In the genomic region with DNA sequence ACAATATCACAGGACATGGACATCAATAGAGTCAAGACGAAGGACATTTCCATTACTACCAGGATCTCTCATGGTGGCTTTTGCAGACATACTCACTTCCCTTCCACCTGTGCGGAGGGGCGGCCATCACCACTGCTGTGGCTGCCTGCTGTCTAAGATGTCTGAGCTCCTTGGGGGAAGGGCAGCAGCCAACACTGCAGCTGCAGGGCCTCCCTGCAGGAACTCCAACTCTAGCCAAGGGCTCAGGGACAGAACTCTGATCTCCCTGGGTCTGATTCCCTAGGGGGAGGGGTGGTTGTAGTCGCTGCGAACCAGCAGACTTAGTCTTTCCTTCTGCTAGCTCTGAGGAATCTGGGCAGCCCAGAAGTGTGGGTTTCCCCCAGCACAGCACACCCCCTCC, we compare ENCODE assay signal across 20 cellular contexts.
DNase-seq lines count a peak whose midpoint lies in the region; ATAC-seq lines count a peak whose summit lies in the region.
"Had no signal": no experiment of that assay in that cellular context is flagged by ENCODE, and none has a peak within 500 bp of the region (broad histone marks: within the 10 kb centered on the region; RNA-seq: fewer than 3 reads in every experiment).

No MANE protein-coding gene starts in this region.

- no peak overlapping the region for H3K4ac ChIP-seq in neuronal stem cell (ENCODE audit: low read length)

- H3K36me3 ChIP-seq in H7 (replicated peaks; ENCODE audit: control insufficient read depth, insufficient read depth, low read length) (no peaks in the 10 kb centered on the region), iPS-18a (ENCODE audit: control insufficient read depth, low read depth, low read length) (no peaks in the 10 kb centered on the region), neuronal stem cell (replicated peaks in 1 of 2; ENCODE audit: control insufficient read depth in 2 of 2, insufficient read depth in 2 of 2, low read length in 2 of 2) (no peaks in the 10 kb centered on the region)
- H3K36me3 ChIP-seq: SJCRH30 had no signal

- no peak overlapping the region for H2AK5ac ChIP-seq in neuronal stem cell (ENCODE audit: low read depth, low read length)

- H2BK15ac ChIP-seq in neuronal stem cell (ENCODE audit: low read length): no peak overlapping the region

- no peak overlapping the region for H3K4me2 ChIP-seq in neuronal stem cell (ENCODE audit: insufficient read depth, low read length, poor library complexity, severe bottlenecking)

- H3K23ac ChIP-seq in neuronal stem cell (ENCODE audit: low read depth, low read length, poor library complexity): peak overlapping the region; percentile 75

- H3K9me3 ChIP-seq in iPS-18a (ENCODE audit: control insufficient read depth, low read depth, low read length) (no peaks in the 10 kb centered on the region), neuronal stem cell (replicated peaks in 1 of 2; ENCODE audit: control insufficient read depth in 2 of 2, insufficient read depth in 1 of 2, low read depth in 1 of 2, low read length in 2 of 2) (no peaks in the 10 kb centered on the region)
- H3K9me3 ChIP-seq: SJCRH30 had no signal

- no CpG with 5 or more reads among the region's 5 CpGs for WGBS in neuronal stem cell (ENCODE audit: extremely low coverage in 2 of 2, insufficient read length in 2 of 2, insufficient replicate concordance in 1 of 2), 2 donors

- no peaks in the 10 kb centered on the region for H3K79me1 ChIP-seq in neuronal stem cell (ENCODE audit: low read depth, low read length)

- H3K27me3 ChIP-seq in H7 (ENCODE audit: control insufficient read depth, insufficient read depth, low read length) (no peaks in the 10 kb centered on the region), iPS-18a (ENCODE audit: control insufficient read depth, insufficient read depth, low read length) (no peaks in the 10 kb centered on the region), neuronal stem cell (ENCODE audit: control insufficient read depth in 3 of 3, insufficient read depth in 3 of 3, low read depth in 1 of 3, low read length in 3 of 3) (peaks cover 0 to 2% (median 0%) of the 10 kb centered on the region in 3 experiments)
- H3K27me3 ChIP-seq: SJCRH30 had no signal

- H2BK120ac ChIP-seq in neuronal stem cell (ENCODE audit: low read depth, low read length): no peak overlapping the region

- peaks cover 9% of the 10 kb centered on the region for H3K4me1 ChIP-seq in iPS-18a (ENCODE audit: control insufficient read depth, low read depth, low read length)
- H3K4me1 ChIP-seq in neuronal stem cell (ENCODE audit: control insufficient read depth in 2 of 2, insufficient read depth in 1 of 2, low read depth in 1 of 2, low read length in 2 of 2): peaks cover 0 to 5% of the 10 kb centered on the region in 2 donors
- H3K4me1 ChIP-seq: SJCRH30 had no signal

- H4K91ac ChIP-seq in neuronal stem cell (ENCODE audit: low read depth, low read length, poor library complexity): no peak overlapping the region

- no peak overlapping the region for H2BK12ac ChIP-seq in neuronal stem cell (ENCODE audit: low read length)

- H2AFZ ChIP-seq in neuronal stem cell (ENCODE audit: low read length): no peak overlapping the region

- no peak for ATAC-seq in HG03565 (IDR thresholded peaks at IDR 0.05; ENCODE audit: unreplicated experiment)
- ATAC-seq: HCT116, HepG2, Panc1 had no signal

- no peak overlapping the region for H3K18ac ChIP-seq in neuronal stem cell (ENCODE audit: low read length)

- no peak overlapping the region for H3K27ac ChIP-seq in iPS-18a (ENCODE audit: low read length)
- H3K27ac ChIP-seq in neuronal stem cell (replicated peaks; ENCODE audit: low read length): no peak overlapping the region
- H3K27ac ChIP-seq: SJCRH30 had no signal

- peak; percentile 63 for DNase-seq in H7
- peak; percentile 5 for DNase-seq in brain pericyte (ENCODE audit: low read depth, low spot score)
- no peak for DNase-seq in neuronal stem cell (ENCODE audit: low spot score)
- DNase-seq in activated CD4-positive, alpha-beta T cell treated with anti-CD3 and anti-CD28 coated beads, Interleukin-2, amount 50 U/mL, for 1 hour: no peak
- DNase-seq in NCI-H345 (lab: John Stamatoyannopoulos, UW): no peak
- no peak for DNase-seq in D341Med (ENCODE audit: low spot score)
- DNase-seq: C1 segment of cervical spinal cord; CD8-positive, alpha-beta memory T cell; KG1; NCI-H1417; NCI-H187; NCI-H2107; NCI-H2227 treated with DMSO at 0.1 percent for 48 hours; NCI-H524; SJCRH30 had no signal

- H3K4me3 ChIP-seq in H7 (ENCODE audit: insufficient read depth, low read depth, low read length) (no peak overlapping the region), iPS-18a (ENCODE audit: low read length) (peak overlapping the region; percentile 25), neuronal stem cell (ENCODE audit: low read length in 2 of 2) (no peak overlapping the region)
- H3K4me3 ChIP-seq: SJCRH30 had no signal

- H4K8ac ChIP-seq in neuronal stem cell (ENCODE audit: low read depth, low read length): no peak overlapping the region

- no peak overlapping the region for H3K14ac ChIP-seq in neuronal stem cell (ENCODE audit: low read length)

- H2BK5ac ChIP-seq in neuronal stem cell (ENCODE audit: low read length): peak overlapping the region; percentile 85

- H3K9ac ChIP-seq in iPS-18a (ENCODE audit: low read length): no peak overlapping the region
- H3K9ac ChIP-seq in neuronal stem cell (ENCODE audit: low read depth, low read length, poor library complexity): no peak overlapping the region

Comparison
In these comparisons a context has a peak if more than half of its experiments do, and no peak if none do; other contexts are left out.
1. DNase-seq: peak in H7 (single experiment) and brain pericyte (single experiment); none in neuronal stem cell (single experiment), activated CD4-positive, alpha-beta T cell treated with anti-CD3 and anti-CD28 coated beads, Interleukin-2, amount 50 U/mL, for 1 hour (single experiment), NCI-H345 (single experiment) and D341Med (single experiment).